22 cellular contexts compared by ENCODE assay signal in the genomic region with DNA sequence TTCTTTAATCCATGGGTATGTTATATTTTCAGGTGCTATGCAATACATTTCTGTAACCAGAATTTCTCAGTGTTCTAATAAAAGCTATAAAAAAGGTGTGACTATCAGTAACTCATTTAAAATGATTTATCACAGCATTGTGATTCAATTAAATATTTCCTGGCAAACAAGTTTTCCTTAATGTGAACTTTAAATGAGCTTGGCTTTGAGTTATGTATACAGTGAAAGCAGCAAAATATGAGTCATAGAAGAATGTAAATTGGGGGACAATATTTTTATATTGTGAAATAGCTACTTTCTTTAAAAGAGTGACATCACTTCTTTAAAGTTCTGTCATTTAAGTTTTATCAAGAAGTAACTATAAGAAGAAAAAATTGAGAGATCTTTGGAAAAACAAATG.
"Had no signal": no experiment of that assay in that cellular context is flagged by ENCODE, and none has a peak within 500 bp of the region (broad histone marks: within the 10 kb centered on the region; RNA-seq: fewer than 3 reads in every experiment).

No MANE protein-coding gene starts in this region.

- DNase-seq: activated CD4-positive, alpha-beta T cell treated with anti-CD3 and anti-CD28 coated beads for 48 hours; activated CD4-positive, alpha-beta T cell treated with anti-CD3 and anti-CD28 coated beads, Interleukin-2, amount 50 U/mL, for 4 hours; activated CD4-positive, CD25-positive, alpha-beta regulatory T cell treated with anti-CD3 and anti-CD28 coated beads, Interleukin-2, amount 50 U/mL, for 72 hours; activated CD8-positive, alpha-beta memory T cell treated with anti-CD3 and anti-CD28 coated beads, Interleukin-2, amount 50 U/mL, for 48 hours; activated CD8-positive, alpha-beta T cell treated with anti-CD3 and anti-CD28 coated beads, Interleukin-2, amount 10 ng/mL, durations not matched to agents 7 days and 5 days; activated effector memory CD4-positive, alpha-beta T cell treated with Interleukin-2 at 50 U/mL for 16 hours; activated naive CD4-positive, alpha-beta T cell; activated T-cell treated with anti-CD3 and anti-CD28 coated beads, Interleukin-2, amount 50 U/mL, for 1 hour; aorta; MG63; MV-4-11; NCI-H1092 treated with DMSO at 0.1 percent for 48 hours; NCI-H1694; NCI-H2029; NCI-H345; NCI-H510A; NCI-H526 treated with DMSO at 0.1 percent for 48 hours; NK-92 treated with Interleukin-12 subunit alpha and Interleukin-12 subunit beta, amount 100 ng/mL, for 24 hours; OCI-M1; SIG-M5; T-helper 9 cell had no signal

- ATAC-seq: activated CD8-positive, alpha-beta T cell treated with anti-CD3 and anti-CD28 coated beads, Interleukin-2, amount 10 ng/mL, durations not matched to agents 7 days and 5 days; WTC11 had no signal
